In genomic region chr19:52010674-52011073, GRCh38 we compare ENCODE assay signal across 23 cellular contexts. TPM values are rescaled to one million over a fixed set of nuclear protein-coding genes. Genes with fewer than 3 reads are reported as not detected.
DNase-seq lines count a peak whose midpoint lies in the region; ATAC-seq, FAIRE-seq and TF ChIP-seq lines count a peak whose summit lies in the region.
"Had no signal": no experiment of that assay in that cellular context is flagged by ENCODE, and none has a peak within 500 bp of the region (broad histone marks: within the 10 kb centered on the region; RNA-seq: fewer than 3 reads in every experiment).

No MANE protein-coding gene starts in this region.

- H3K27ac Mint-ChIP-seq in CD4-positive, alpha-beta T cell: no peak overlapping the region
- H3K27ac Mint-ChIP-seq in chondrocyte (ENCODE audit: unreplicated experiment): no peak overlapping the region
- H3K27ac Mint-ChIP-seq in type B pancreatic cell: no peak overlapping the region
- H3K27ac Mint-ChIP-seq: CD14-positive monocyte; CD8-positive, alpha-beta T cell; HFFc6 had no signal

- H3K27me3 ChIP-seq in HepG2 (ENCODE audit: control insufficient read depth in 1 of 2, insufficient read depth in 2 of 2, low read length in 2 of 2) (no peaks in the 10 kb centered on the region; a peak in 1 of 5 replicates), right lobe of liver (no peaks in the 10 kb centered on the region)
- no peaks in the 10 kb centered on the region for H3K27me3 ChIP-seq in CD4-positive, alpha-beta T cell (ENCODE audit: control insufficient read depth, insufficient read depth, low read length)
- H3K27me3 ChIP-seq: BE2C; BLaER1 treated with 17β-estradiol and CSF1 and Interleukin-3, amounts not matched to agents 10 nM and 100 nM had no signal

- TF ChIP-seq POLR2A in HepG2 (IDR thresholded peaks at IDR 0.05; ENCODE audit: insufficient read depth in 1 of 2, low read depth in 2 of 2, low read length in 2 of 2) (no peak), right lobe of liver (IDR thresholded peaks at IDR 0.05) (no peak)

- intact Hi-C loops in HepG2 (cut with micrococcal nuclease; ENCODE audit: unreplicated experiment): no loop called here
- intact Hi-C loops in right lobe of liver (cut with DNase I): no loop called here
- intact Hi-C loops in CD4-positive, alpha-beta T cell (cut with DNase I, micrococcal nuclease): no loop called here

- peaks cover 6 to 16% of the 10 kb centered on the region in 2 experiments; a peak in 4 of 5 replicates for H3K36me3 ChIP-seq in HepG2 (replicated peaks in 1 of 2; ENCODE audit: control insufficient read depth in 1 of 2, insufficient read depth in 2 of 2, low read length in 2 of 2)
- H3K36me3 ChIP-seq in right lobe of liver: peaks cover 0 to 3% (median 0%) of the 10 kb centered on the region in 4 donors

- TF ChIP-seq RAD21 in HepG2 (CRISPR knock-in tag; IDR thresholded peaks at IDR 0.05): no peak

- H3K4me1 Mint-ChIP-seq in CD4-positive, alpha-beta T cell (ENCODE audit: low read depth): peaks cover 24% of the 10 kb centered on the region
- H3K4me1 Mint-ChIP-seq in chondrocyte (ENCODE audit: low read depth): peaks cover 14% of the 10 kb centered on the region
- H3K4me1 Mint-ChIP-seq in type B pancreatic cell (ENCODE audit: unreplicated experiment): peaks cover 16% of the 10 kb centered on the region

- FAIRE-seq in HepG2 (lab: Jason Lieb, UNC): no peak
- FAIRE-seq: GM12892, H54 had no signal

- no peak overlapping the region for H2AFZ ChIP-seq in HepG2 (ENCODE audit: low read length)

- peaks cover 24% of the 10 kb centered on the region for H3K9me3 Mint-ChIP-seq in CD4-positive, alpha-beta T cell
- peaks cover 22% of the 10 kb centered on the region for H3K9me3 Mint-ChIP-seq in chondrocyte (ENCODE audit: low read depth)
- peaks cover 15% of the 10 kb centered on the region for H3K9me3 Mint-ChIP-seq in type B pancreatic cell

- H3K4me3 ChIP-seq in HepG2 (replicated peaks in 1 of 3; ENCODE audit: insufficient read depth in 1 of 3, low read depth in 2 of 3, low read length in 3 of 3) (no peak overlapping the region), right lobe of liver (no peak overlapping the region)
- H3K4me3 ChIP-seq: A549; BLaER1 treated with 17β-estradiol and CSF1 and Interleukin-3, amounts not matched to agents 10 nM and 100 nM; HAP-1 had no signal

- H3K36me3 Mint-ChIP-seq in CD4-positive, alpha-beta T cell (ENCODE audit: low read depth): peaks cover 89% of the 10 kb centered on the region
- H3K36me3 Mint-ChIP-seq in chondrocyte (ENCODE audit: low read depth) (peaks cover 22% of the 10 kb centered on the region), type B pancreatic cell (peaks cover 38% of the 10 kb centered on the region)

- WGBS in HepG2 (ENCODE audit: low lambda C conversion rate): 17% methylated on average over 1 of the region's 1 CpG
- 60% methylated on average over 1 of the region's 1 CpG for WGBS in right lobe of liver (ENCODE audit: insufficient coverage, low coverage, low lambda C conversion rate, missing lambda C conversion rate)

- no TSS peak for BruUV-seq in HepG2 (replicated peaks; lab: Mats Ljungman, UMichigan)

- POLR2A ChIA-PET in HepG2 (lab: Yijun Ruan, JAX): interaction anchor here (1.2 kb wide), 1 partner anchor 18 kb away, joined by 4 read pairs; the partner anchor contains the start of gene ZNF614
- POLR2A ChIA-PET in CD4-positive, alpha-beta T cell (lab: Charles Lee): no interaction called here

- H3K9me3 ChIP-seq in HepG2 (ENCODE audit: low read length) (peaks cover 3% of the 10 kb centered on the region; the same call in 1 of the 2 replicates), right lobe of liver (peaks cover 0 to 10% (median under 1%) of the 10 kb centered on the region in 4 donors)
- peaks cover 48% of the 10 kb centered on the region for H3K9me3 ChIP-seq in CD4-positive, alpha-beta T cell (ENCODE audit: control insufficient read depth, low read length)
- H3K9me3 ChIP-seq: BE2C had no signal

- H3K79me2 ChIP-seq in HepG2 (ENCODE audit: insufficient read depth, low read length): peaks cover 20% of the 10 kb centered on the region

- no peak for ATAC-seq in HepG2
- no peak for ATAC-seq in right lobe of liver
- ATAC-seq in CD4-positive, alpha-beta T cell (ENCODE audit: poor library complexity): no peak
- ATAC-seq: A549; CD8-positive, alpha-beta T cell had no signal

- no peaks in the 10 kb centered on the region for H4K20me1 ChIP-seq in HepG2 (ENCODE audit: insufficient read depth, low read length)
- H4K20me1 ChIP-seq: BLaER1 treated with 17β-estradiol and CSF1 and Interleukin-3, amounts not matched to agents 10 nM and 100 nM had no signal

- no peak for TF ChIP-seq CTCF in HepG2 (CRISPR knock-in tag; IDR thresholded peaks at IDR 0.05)
- TF ChIP-seq CTCF in right lobe of liver (IDR thresholded peaks at IDR 0.05): no peak
- no peak for TF ChIP-seq CTCF in CD4-positive, alpha-beta T cell (IDR thresholded peaks at IDR 0.05)
- no peak for TF ChIP-seq CTCF in chondrocyte (IDR thresholded peaks at IDR 0.05)
- no peak for TF ChIP-seq CTCF in type B pancreatic cell (conservative IDR thresholded peaks at IDR 0.05)

- peaks cover 18% of the 10 kb centered on the region for H3K4me1 ChIP-seq in HepG2 (ENCODE audit: insufficient read depth, low read length)
- peaks cover 0 to 3% (median under 1%) of the 10 kb centered on the region in 4 donors for H3K4me1 ChIP-seq in right lobe of liver
- H3K4me1 ChIP-seq: A549, BE2C, Caco-2 had no signal

- peak overlapping the region; percentile 51 for H3K4me3 Mint-ChIP-seq in CD4-positive, alpha-beta T cell
- H3K4me3 Mint-ChIP-seq in chondrocyte (ENCODE audit: unreplicated experiment): no peak overlapping the region
- H3K4me3 Mint-ChIP-seq in type B pancreatic cell: peak overlapping the region; percentile 56
- H3K4me3 Mint-ChIP-seq: CD14-positive monocyte; CD8-positive, alpha-beta T cell; HFFc6 had no signal

- H3K27me3 Mint-ChIP-seq in CD4-positive, alpha-beta T cell: no peaks in the 10 kb centered on the region
- H3K27me3 Mint-ChIP-seq in chondrocyte (ENCODE audit: low read depth) (no peaks in the 10 kb centered on the region), type B pancreatic cell (no peaks in the 10 kb centered on the region)

- DNase-seq in HepG2 (ENCODE audit: low spot score): no peak
- DNase-seq in right lobe of liver: no peak
- no peak for DNase-seq in CD4-positive, alpha-beta T cell
- DNase-seq in chondrocyte (ENCODE audit: low spot score): peak; percentile 24
- DNase-seq in type B pancreatic cell (ENCODE audit: extremely low spot score, unreplicated experiment): no peak
- no peak for DNase-seq in HPDE6-E6E7 (ENCODE audit: extremely low spot score)
- no peak for DNase-seq in NCI-H1092 (lab: John Stamatoyannopoulos, UW)
- DNase-seq: 8988T; ACHN; AML-193; BE2C; Caco-2; CD8-positive, alpha-beta T cell; DMS153; DND-41; GOT3; HFFc6 had no signal

- in situ Hi-C loops in HepG2 (cut with HindIII; ENCODE audit: extremely low pct_ligation_motif_present, low pct_unique_long_range_greater_than_20kb): no loop called here

- no peak overlapping the region for H3K9ac ChIP-seq in HepG2 (ENCODE audit: insufficient read depth, low read depth, low read length)
- H3K9ac ChIP-seq: BLaER1 treated with 17β-estradiol and CSF1 and Interleukin-3, amounts not matched to agents 10 nM and 100 nM had no signal

- no peak overlapping the region for H3K4me2 ChIP-seq in HepG2 (ENCODE audit: low read depth, low read length)
- H3K4me2 ChIP-seq: A549; BLaER1 treated with 17β-estradiol and CSF1 and Interleukin-3, amounts not matched to agents 10 nM and 100 nM had no signal

- CTCF ChIA-PET in HepG2 (lab: Yijun Ruan, JAX; ENCODE audit: low intra/inter-chr PET ratio, low total read pairs): no interaction called here
- CTCF ChIA-PET in CD4-positive, alpha-beta T cell (lab: Charles Lee): no interaction called here

- H3K27ac ChIP-seq in HepG2 (ENCODE audit: extremely low read length, insufficient read depth, low read length) (no peak overlapping the region), right lobe of liver (no peak overlapping the region)
- no peak overlapping the region for H3K27ac ChIP-seq in CD4-positive, alpha-beta T cell (ENCODE audit: low read depth, low read length)
- H3K27ac ChIP-seq: A549; BLaER1 treated with 17β-estradiol and CSF1 and Interleukin-3, amounts not matched to agents 10 nM and 100 nM had no signal

- TF ChIP-seq EP300 in HepG2 (IDR thresholded peaks at IDR 0.05; ENCODE audit: low read depth in 2 of 2, low read length in 2 of 2) (no peak), HepG2 (CRISPR knock-in tag; IDR thresholded peaks at IDR 0.05; ENCODE audit: borderline replicate concordance) (no peak)

RNA-seq across cellular contexts. Expression of gene ZNF615, which starts 2.7 kb away (rescaled TPM):
- total RNA-seq in HepG2 (2016; rRNA removed; fragmentation: Illumina TruSeq; extraction: Trizol) (7.8 and 13.9 TPM in 2 replicates), right lobe of liver (1 to 10 TPM; 1.2 to 5.0 (median 3.3) TPM), chondrocyte (8.5 to 10.8 TPM (median 9.8 TPM) in 3 replicates), type B pancreatic cell (ENCODE audit: low replicate concordance) (10.6 and 14.2 TPM in 2 replicates)
- 1.2 and 1.9 TPM in 2 replicates for total RNA-seq in HepG2 (2016; cell fraction: cytosol; rRNA removed; fragmentation: Illumina TruSeq; extraction: Trizol; ENCODE audit: low read depth)
- total RNA-seq in HepG2 (2016; cell fraction: insoluble cytoplasmic fraction; rRNA removed; fragmentation: Illumina TruSeq; extraction: Trizol): 8.6 and 12.8 TPM in 2 replicates
- 4.1 and 4.7 TPM in 2 replicates for total RNA-seq in HepG2 (2016; cell fraction: membrane; rRNA removed; fragmentation: Illumina TruSeq; extraction: Trizol)
- 7.5 and 10.2 TPM in 2 replicates for total RNA-seq in HepG2 (2016; cell fraction: nucleus; rRNA removed; fragmentation: Illumina TruSeq; extraction: Trizol)
- 5.1 and 5.2 TPM in 2 replicates for polyA plus RNA-seq in HepG2 (2011; rRNA removed)
- 2.1 and 3.2 TPM in 2 replicates for polyA plus RNA-seq in HepG2 (2011; cell fraction: cytosol; rRNA removed)
- polyA plus RNA-seq in HepG2 (2011; cell fraction: nucleus; rRNA removed): 4.5 and 8.3 TPM in 2 replicates
- polyA plus RNA-seq in HepG2 (2012): 6.5 and 6.9 TPM in 2 replicates
- 0.46 and 0.55 TPM in 2 replicates for polyA plus RNA-seq in HepG2 (2016; cell fraction: cytosol; fragmentation: Illumina TruSeq; extraction: Trizol; ENCODE audit: low read depth)
- 6.9 and 7.6 TPM in 2 replicates for polyA plus RNA-seq in HepG2 (2016; cell fraction: insoluble cytoplasmic fraction; fragmentation: Illumina TruSeq; extraction: Trizol; ENCODE audit: low read depth)
- 0.94 and 1.3 TPM in 2 replicates for polyA plus RNA-seq in HepG2 (2016; cell fraction: membrane; fragmentation: Illumina TruSeq; extraction: Trizol; ENCODE audit: low read depth)
- 9.7 and 9.8 TPM in 2 replicates for polyA plus RNA-seq in HepG2 (2016; cell fraction: nucleus; fragmentation: Illumina TruSeq; extraction: Trizol; ENCODE audit: insufficient read depth, low read depth)
- 5.1 and 7.0 TPM in 2 replicates for polyA minus RNA-seq in HepG2 (2011; rRNA and poly(A)+ RNA removed; ENCODE audit: low replicate concordance)
- 5.5 and 7.0 TPM in 2 replicates for polyA minus RNA-seq in HepG2 (2011; cell fraction: cytosol; rRNA and poly(A)+ RNA removed)
- polyA minus RNA-seq in HepG2 (2011; cell fraction: nucleus; rRNA and poly(A)+ RNA removed): 16.0 and 28.8 TPM in 2 replicates
- 1 to 10 TPM; 8.9 to 9.2 TPM for total RNA-seq in CD4-positive, alpha-beta T cell

RNA-seq across cellular contexts. Expression of gene ZNF614, which starts 17.5 kb away (rescaled TPM):
- total RNA-seq in HepG2 (2016; rRNA removed; fragmentation: Illumina TruSeq; extraction: Trizol) (22.8 and 38.2 TPM in 2 replicates), right lobe of liver (1 to 10 TPM; 1.2 to 2.7 (median 1.6) TPM), chondrocyte (6.0 to 8.3 TPM (median 7.4 TPM) in 3 replicates), type B pancreatic cell (ENCODE audit: low replicate concordance) (10.4 and 14.0 TPM in 2 replicates)
- total RNA-seq in HepG2 (2016; cell fraction: cytosol; rRNA removed; fragmentation: Illumina TruSeq; extraction: Trizol; ENCODE audit: low read depth): 2.4 and 3.8 TPM in 2 replicates
- 22.8 and 38.0 TPM in 2 replicates for total RNA-seq in HepG2 (2016; cell fraction: insoluble cytoplasmic fraction; rRNA removed; fragmentation: Illumina TruSeq; extraction: Trizol)
- 10.3 and 12.8 TPM in 2 replicates for total RNA-seq in HepG2 (2016; cell fraction: membrane; rRNA removed; fragmentation: Illumina TruSeq; extraction: Trizol)
- total RNA-seq in HepG2 (2016; cell fraction: nucleus; rRNA removed; fragmentation: Illumina TruSeq; extraction: Trizol): 16.4 and 18.5 TPM in 2 replicates
- 10.0 and 13.0 TPM in 2 replicates for polyA plus RNA-seq in HepG2 (2011; rRNA removed)
- 5.9 and 9.4 TPM in 2 replicates for polyA plus RNA-seq in HepG2 (2011; cell fraction: cytosol; rRNA removed)
- 6.8 and 8.0 TPM in 2 replicates for polyA plus RNA-seq in HepG2 (2011; cell fraction: nucleus; rRNA removed)
- polyA plus RNA-seq in HepG2 (2012): 11.2 and 14.2 TPM in 2 replicates
- 0.99 and 1.6 TPM in 2 replicates for polyA plus RNA-seq in HepG2 (2016; cell fraction: cytosol; fragmentation: Illumina TruSeq; extraction: Trizol; ENCODE audit: low read depth)
- 23.0 and 25.3 TPM in 2 replicates for polyA plus RNA-seq in HepG2 (2016; cell fraction: insoluble cytoplasmic fraction; fragmentation: Illumina TruSeq; extraction: Trizol; ENCODE audit: low read depth)
- 3.7 TPM in 2 replicates for polyA plus RNA-seq in HepG2 (2016; cell fraction: membrane; fragmentation: Illumina TruSeq; extraction: Trizol; ENCODE audit: low read depth)
- 17.4 and 18.9 TPM in 2 replicates for polyA plus RNA-seq in HepG2 (2016; cell fraction: nucleus; fragmentation: Illumina TruSeq; extraction: Trizol; ENCODE audit: insufficient read depth, low read depth)
- 2.9 and 5.3 TPM in 2 replicates for polyA minus RNA-seq in HepG2 (2011; rRNA and poly(A)+ RNA removed; ENCODE audit: low replicate concordance)
- 10.0 and 11.0 TPM in 2 replicates for polyA minus RNA-seq in HepG2 (2011; cell fraction: cytosol; rRNA and poly(A)+ RNA removed)
- 22.5 and 29.7 TPM in 2 replicates for polyA minus RNA-seq in HepG2 (2011; cell fraction: nucleus; rRNA and poly(A)+ RNA removed)
- total RNA-seq in CD4-positive, alpha-beta T cell: 10 to 100 TPM in 1 of 2 experiments, 1 to 10 TPM in 1; 9.7 to 10.5 TPM

RNA-seq across cellular contexts. Expression of gene ZNF350, which starts 24.0 kb away (rescaled TPM):
- total RNA-seq in HepG2 (2016; rRNA removed; fragmentation: Illumina TruSeq; extraction: Trizol) (6.9 and 10.0 TPM in 2 replicates), right lobe of liver (1 to 10 TPM; 2.5 to 5.8 (median 3.4) TPM), chondrocyte (5.6 to 10.3 TPM (median 7.0 TPM) in 3 replicates), type B pancreatic cell (ENCODE audit: low replicate concordance) (10.4 and 14.2 TPM in 2 replicates)
- 1.2 and 5.9 TPM in 2 replicates for total RNA-seq in HepG2 (2016; cell fraction: cytosol; rRNA removed; fragmentation: Illumina TruSeq; extraction: Trizol; ENCODE audit: low read depth)
- total RNA-seq in HepG2 (2016; cell fraction: insoluble cytoplasmic fraction; rRNA removed; fragmentation: Illumina TruSeq; extraction: Trizol): 6.7 and 9.5 TPM in 2 replicates
- total RNA-seq in HepG2 (2016; cell fraction: membrane; rRNA removed; fragmentation: Illumina TruSeq; extraction: Trizol): 2.5 and 4.6 TPM in 2 replicates
- total RNA-seq in HepG2 (2016; cell fraction: nucleus; rRNA removed; fragmentation: Illumina TruSeq; extraction: Trizol): 5.4 and 7.0 TPM in 2 replicates
- polyA plus RNA-seq in HepG2 (2011; rRNA removed): 3.0 and 3.7 TPM in 2 replicates
- polyA plus RNA-seq in HepG2 (2011; cell fraction: cytosol; rRNA removed): 1.4 and 2.2 TPM in 2 replicates
- 2.1 and 3.4 TPM in 2 replicates for polyA plus RNA-seq in HepG2 (2011; cell fraction: nucleus; rRNA removed)
- 3.9 and 5.3 TPM in 2 replicates for polyA plus RNA-seq in HepG2 (2012)
- 0.47 and 0.63 TPM in 2 replicates for polyA plus RNA-seq in HepG2 (2016; cell fraction: cytosol; fragmentation: Illumina TruSeq; extraction: Trizol; ENCODE audit: low read depth)
- 6.3 and 6.4 TPM in 2 replicates for polyA plus RNA-seq in HepG2 (2016; cell fraction: insoluble cytoplasmic fraction; fragmentation: Illumina TruSeq; extraction: Trizol; ENCODE audit: low read depth)
- 0.85 and 0.90 TPM in 2 replicates for polyA plus RNA-seq in HepG2 (2016; cell fraction: membrane; fragmentation: Illumina TruSeq; extraction: Trizol; ENCODE audit: low read depth)
- polyA plus RNA-seq in HepG2 (2016; cell fraction: nucleus; fragmentation: Illumina TruSeq; extraction: Trizol; ENCODE audit: insufficient read depth, low read depth): 4.3 and 11.1 TPM in 2 replicates
- 1.6 and 2.6 TPM in 2 replicates for polyA minus RNA-seq in HepG2 (2011; rRNA and poly(A)+ RNA removed; ENCODE audit: low replicate concordance)
- polyA minus RNA-seq in HepG2 (2011; cell fraction: cytosol; rRNA and poly(A)+ RNA removed): 2.6 and 4.0 TPM in 2 replicates
- polyA minus RNA-seq in HepG2 (2011; cell fraction: nucleus; rRNA and poly(A)+ RNA removed): 14.8 and 18.3 TPM in 2 replicates
- 10 to 100 TPM; 37.6 to 39.2 TPM for total RNA-seq in CD4-positive, alpha-beta T cell

RNA-seq across cellular contexts. Expression of gene ZNF432, which starts 38.0 kb away (rescaled TPM):
- 8.7 and 10.8 TPM in 2 replicates for total RNA-seq in HepG2 (2016; rRNA removed; fragmentation: Illumina TruSeq; extraction: Trizol)
- 1.4 and 3.5 TPM in 2 replicates for total RNA-seq in HepG2 (2016; cell fraction: cytosol; rRNA removed; fragmentation: Illumina TruSeq; extraction: Trizol; ENCODE audit: low read depth)
- 8.3 and 8.7 TPM in 2 replicates for total RNA-seq in HepG2 (2016; cell fraction: insoluble cytoplasmic fraction; rRNA removed; fragmentation: Illumina TruSeq; extraction: Trizol)
- total RNA-seq in HepG2 (2016; cell fraction: membrane; rRNA removed; fragmentation: Illumina TruSeq; extraction: Trizol): 2.5 and 3.2 TPM in 2 replicates
- total RNA-seq in HepG2 (2016; cell fraction: nucleus; rRNA removed; fragmentation: Illumina TruSeq; extraction: Trizol): 12.4 and 16.3 TPM in 2 replicates
- 3.7 and 4.1 TPM in 2 replicates for polyA plus RNA-seq in HepG2 (2011; rRNA removed)
- polyA plus RNA-seq in HepG2 (2011; cell fraction: cytosol; rRNA removed): 1.1 and 1.4 TPM in 2 replicates
- 11.5 and 13.6 TPM in 2 replicates for polyA plus RNA-seq in HepG2 (2011; cell fraction: nucleus; rRNA removed)
- polyA plus RNA-seq in HepG2 (2012): 5.2 and 6.6 TPM in 2 replicates
- 0.20 and 0.35 TPM in 2 replicates for polyA plus RNA-seq in HepG2 (2016; cell fraction: cytosol; fragmentation: Illumina TruSeq; extraction: Trizol; ENCODE audit: low read depth)
- 4.6 and 4.9 TPM in 2 replicates for polyA plus RNA-seq in HepG2 (2016; cell fraction: insoluble cytoplasmic fraction; fragmentation: Illumina TruSeq; extraction: Trizol; ENCODE audit: low read depth)
- 0.77 TPM in 2 replicates for polyA plus RNA-seq in HepG2 (2016; cell fraction: membrane; fragmentation: Illumina TruSeq; extraction: Trizol; ENCODE audit: low read depth)
- polyA plus RNA-seq in HepG2 (2016; cell fraction: nucleus; fragmentation: Illumina TruSeq; extraction: Trizol; ENCODE audit: insufficient read depth, low read depth): 24.1 and 26.8 TPM in 2 replicates
- polyA minus RNA-seq in HepG2 (2011; rRNA and poly(A)+ RNA removed; ENCODE audit: low replicate concordance): 2.7 and 3.2 TPM in 2 replicates
- 2.2 and 3.6 TPM in 2 replicates for polyA minus RNA-seq in HepG2 (2011; cell fraction: cytosol; rRNA and poly(A)+ RNA removed)
- polyA minus RNA-seq in HepG2 (2011; cell fraction: nucleus; rRNA and poly(A)+ RNA removed): 19.7 and 23.6 TPM in 2 replicates
- total RNA-seq in right lobe of liver: 1 to 10 TPM in 5 of 6 experiments, under 1 TPM in 1; 0.86 to 3.9 (median 3.3) TPM
- total RNA-seq in CD4-positive, alpha-beta T cell: 10 to 100 TPM; 16.3 to 19.2 TPM
- total RNA-seq in chondrocyte: 9.7 to 22.2 TPM (median 10.0 TPM) in 3 replicates
- 12.7 and 19.1 TPM in 2 replicates for total RNA-seq in type B pancreatic cell (ENCODE audit: low replicate concordance)
